In the genomic region with DNA sequence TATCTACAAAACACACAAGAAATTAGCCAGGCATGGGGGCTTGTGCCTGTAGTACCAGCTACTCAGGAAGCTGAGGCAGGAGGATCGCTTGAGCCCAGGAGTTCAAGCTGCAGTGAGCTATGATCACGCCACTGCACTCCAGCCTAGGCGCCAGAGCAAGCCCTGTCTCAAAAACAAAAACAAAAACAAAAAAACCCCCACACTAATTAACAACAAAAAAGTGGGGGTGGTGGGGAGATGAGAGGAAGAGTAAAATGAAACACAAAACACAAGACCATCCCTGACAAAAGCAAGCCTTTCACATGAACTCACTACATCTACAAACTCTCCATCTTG, we compare ENCODE assay signal across 21 cellular contexts. TPM values are rescaled to one million over a fixed set of nuclear protein-coding genes. Genes with fewer than 3 reads are reported as not detected.
DNase-seq lines count a peak whose midpoint lies in the region; ATAC-seq, FAIRE-seq and TF ChIP-seq lines count a peak whose summit lies in the region.
"Had no signal": no experiment of that assay in that cellular context is flagged by ENCODE, and none has a peak within 500 bp of the region (broad histone marks: within the 10 kb centered on the region; RNA-seq: fewer than 3 reads in every experiment).

No MANE protein-coding gene starts in this region.

- POLR2A ChIA-PET in PC-9 (lab: Charles Lee; ENCODE audit: unreplicated experiment): no interaction called here
- POLR2A ChIA-PET in CD8-positive, alpha-beta T cell (lab: Charles Lee): no interaction called here

- H3K9me2 ChIP-seq in PC-9 (ENCODE audit: insufficient read depth): no peaks in the 10 kb centered on the region

- no peaks in the 10 kb centered on the region for H3K27me3 ChIP-seq in PC-9 (ENCODE audit: insufficient read depth, low read depth)
- no peaks in the 10 kb centered on the region for H3K27me3 ChIP-seq in gastrocnemius medialis
- no peaks in the 10 kb centered on the region for H3K27me3 ChIP-seq in CD8-positive, alpha-beta T cell (ENCODE audit: insufficient read depth, low read length)
- H3K27me3 ChIP-seq: SJCRH30 had no signal

- H3K36me3 Mint-ChIP-seq in CD14-positive monocyte: peaks cover 0 to 3% of the 10 kb centered on the region in 2 donors
- H3K36me3 Mint-ChIP-seq in CD8-positive, alpha-beta T cell: no peaks in the 10 kb centered on the region
- H3K36me3 Mint-ChIP-seq: activated CD8-positive, alpha-beta memory T cell treated with anti-CD3 and anti-CD28 coated beads, Interleukin-2, amount 10 ng/mL, durations not matched to agents 7 days and 5 days; naive thymus-derived CD8-positive, alpha-beta T cell had no signal

- H3K27me3 Mint-ChIP-seq in CD14-positive monocyte (ENCODE audit: low read depth in 3 of 3): no peaks in the 10 kb centered on the region
- H3K27me3 Mint-ChIP-seq in CD8-positive, alpha-beta T cell (ENCODE audit: low read depth): no peaks in the 10 kb centered on the region
- H3K27me3 Mint-ChIP-seq: activated CD8-positive, alpha-beta memory T cell treated with anti-CD3 and anti-CD28 coated beads, Interleukin-2, amount 10 ng/mL, durations not matched to agents 7 days and 5 days; naive thymus-derived CD8-positive, alpha-beta T cell; stimulated activated naive CD8-positive, alpha-beta T cell treated with anti-CD3 and anti-CD28 coated beads, Interleukin-15, amount 100 ng/mL, for 72 hours had no signal

- H3K36me3 ChIP-seq in PC-9 (ENCODE audit: low read depth) (no peaks in the 10 kb centered on the region), kidney (ENCODE audit: control insufficient read depth in 1 of 2, insufficient read depth in 2 of 2, low read length in 2 of 2) (no peaks in the 10 kb centered on the region), gastrocnemius medialis (no peaks in the 10 kb centered on the region)
- H3K36me3 ChIP-seq in CD8-positive, alpha-beta T cell (ENCODE audit: insufficient read depth, low read length): no peaks in the 10 kb centered on the region
- H3K36me3 ChIP-seq: SJCRH30 had no signal

- peak overlapping the region in 5 of 7 donors; percentile 6 to 80 (median 62) for H3K27ac Mint-ChIP-seq in CD14-positive monocyte
- H3K27ac Mint-ChIP-seq in CD8-positive, alpha-beta T cell: no peak overlapping the region
- H3K27ac Mint-ChIP-seq: activated CD8-positive, alpha-beta memory T cell treated with anti-CD3 and anti-CD28 coated beads, Interleukin-2, amount 10 ng/mL, durations not matched to agents 7 days and 5 days; H9; naive thymus-derived CD8-positive, alpha-beta T cell; stimulated activated naive CD8-positive, alpha-beta T cell treated with anti-CD3 and anti-CD28 coated beads, Interleukin-15, amount 100 ng/mL, for 72 hours; T-helper 2 cell treated with Interferon-gamma antibody and Interleukin-4, amounts not matched to agents 5 μg/mL and 100 μg/mL, for 36 hours had no signal

- H3K27ac ChIP-seq in PC-9: peak overlapping the region; percentile 83
- H3K27ac ChIP-seq in kidney (ENCODE audit: low read depth in 2 of 2, low read length in 2 of 2): peak overlapping the region; percentile 68 to 72
- peak overlapping the region; percentile 32 to 59 (median 39) for H3K27ac ChIP-seq in gastrocnemius medialis
- H3K27ac ChIP-seq in CD8-positive, alpha-beta T cell (ENCODE audit: low read depth, low read length): no peak overlapping the region
- H3K27ac ChIP-seq: SJCRH30 had no signal

- CTCF ChIA-PET in PC-9 (lab: Charles Lee): no interaction called here
- CTCF ChIA-PET in CD8-positive, alpha-beta T cell (lab: Charles Lee): no interaction called here

- intact Hi-C loops in CD14-positive monocyte (cut with micrococcal nuclease): no loop called here
- intact Hi-C loops in PC-9 (cut with micrococcal nuclease; ENCODE audit: unreplicated experiment): loop anchor here (5.0 kb wide), 1 partner anchor 34 kb away; no protein-coding TSS in a partner anchor
- intact Hi-C loops in kidney (cut with DNase I): no loop called here
- intact Hi-C loops in gastrocnemius medialis (cut with DNase I; ENCODE audit: low total_unique reads): no loop called here
- intact Hi-C loops in CD8-positive, alpha-beta T cell (cut with DNase I, micrococcal nuclease): no loop called here

- H2AFZ ChIP-seq in PC-9: no peak overlapping the region

- H3K4me3 Mint-ChIP-seq in CD14-positive monocyte: no peak overlapping the region
- no peak overlapping the region for H3K4me3 Mint-ChIP-seq in CD8-positive, alpha-beta T cell
- H3K4me3 Mint-ChIP-seq: activated CD8-positive, alpha-beta memory T cell treated with anti-CD3 and anti-CD28 coated beads, Interleukin-2, amount 10 ng/mL, durations not matched to agents 7 days and 5 days; H9; naive thymus-derived CD8-positive, alpha-beta T cell; stimulated activated naive CD8-positive, alpha-beta T cell treated with anti-CD3 and anti-CD28 coated beads, Interleukin-15, amount 100 ng/mL, for 72 hours; T-helper 2 cell treated with Interferon-gamma antibody and Interleukin-4, amounts not matched to agents 5 μg/mL and 100 μg/mL, for 36 hours had no signal

- BruUV-seq in PC-9 (replicated peaks; lab: Mats Ljungman, UMichigan): no TSS peak

- peaks cover 0 to 4% (median 0%) of the 10 kb centered on the region in 7 donors for H3K9me3 Mint-ChIP-seq in CD14-positive monocyte
- no peaks in the 10 kb centered on the region for H3K9me3 Mint-ChIP-seq in CD8-positive, alpha-beta T cell
- H3K9me3 Mint-ChIP-seq: naive thymus-derived CD8-positive, alpha-beta T cell; stimulated activated naive CD8-positive, alpha-beta T cell treated with anti-CD3 and anti-CD28 coated beads, Interleukin-15, amount 100 ng/mL, for 72 hours; T-helper 2 cell treated with Interferon-gamma antibody and Interleukin-4, amounts not matched to agents 5 μg/mL and 100 μg/mL, for 36 hours had no signal

- peaks cover 40% of the 10 kb centered on the region for H3F3A ChIP-seq in PC-9 (ENCODE audit: insufficient read depth, low read depth)

- H3K4me1 ChIP-seq in PC-9 (replicated peaks; ENCODE audit: insufficient read depth) (peaks cover 52% of the 10 kb centered on the region), kidney (ENCODE audit: control insufficient read depth in 1 of 2, insufficient read depth in 1 of 2, low read depth in 1 of 2, low read length in 2 of 2) (peaks cover 16 to 32% of the 10 kb centered on the region in 2 donors), gastrocnemius medialis (peaks cover 14 to 20% of the 10 kb centered on the region in 2 donors)
- no peaks in the 10 kb centered on the region for H3K4me1 ChIP-seq in CD8-positive, alpha-beta T cell (ENCODE audit: insufficient read depth, low read length)
- H3K4me1 ChIP-seq: SJCRH30 had no signal

- peak overlapping the region in 1 of 2 donors; percentile 38 for H3K9ac ChIP-seq in kidney (ENCODE audit: low read length in 2 of 2)

- no peak overlapping the region for H3K4me3 ChIP-seq in PC-9
- no peak overlapping the region for H3K4me3 ChIP-seq in kidney (ENCODE audit: low read length in 2 of 2)
- no peak overlapping the region for H3K4me3 ChIP-seq in gastrocnemius medialis
- H3K4me3 ChIP-seq in CD8-positive, alpha-beta T cell (ENCODE audit: low read depth, low read length): no peak overlapping the region
- H3K4me3 ChIP-seq: SJCRH30 had no signal

- H3K79me2 ChIP-seq in PC-9 (ENCODE audit: low read depth): no peaks in the 10 kb centered on the region

- TF ChIP-seq POLR2A in gastrocnemius medialis (IDR thresholded peaks at IDR 0.05): no peak

- TF ChIP-seq CTCF in CD14-positive monocyte (IDR thresholded peaks at IDR 0.05) (no peak), PC-9 (conservative IDR thresholded peaks at IDR 0.05) (no peak), kidney (IDR thresholded peaks at IDR 0.05; ENCODE audit: borderline replicate concordance, extremely low read depth, insufficient read depth) (no peak), gastrocnemius medialis (IDR thresholded peaks at IDR 0.05 in 4 of 5, conservative IDR thresholded peaks at IDR 0.05 in 1 of 5) (no peak)
- no peak for TF ChIP-seq CTCF in CD8-positive, alpha-beta T cell (IDR thresholded peaks at IDR 0.05)

- FAIRE-seq in kidney (lab: Jason Lieb, UNC): no peak
- FAIRE-seq: colon, G401.6, GM12891 had no signal

- no peak for ATAC-seq in gastrocnemius medialis
- ATAC-seq in CD8-positive, alpha-beta T cell: no peak
- ATAC-seq: activated CD8-positive, alpha-beta memory T cell treated with anti-CD3 and anti-CD28 coated beads, Interleukin-2, amount 10 ng/mL, durations not matched to agents 7 days and 5 days; naive thymus-derived CD8-positive, alpha-beta T cell; stimulated activated naive CD8-positive, alpha-beta T cell treated with anti-CD3 and anti-CD28 coated beads, Interleukin-15, amount 100 ng/mL, for 72 hours had no signal

- DNase-seq in CD14-positive monocyte (ENCODE audit: low spot score): no peak
- DNase-seq in PC-9: no peak
- no peak for DNase-seq in kidney
- no peak for DNase-seq in gastrocnemius medialis
- no peak for DNase-seq in stimulated activated CD4-positive, alpha-beta T cell treated with anti-CD3 and anti-CD28 coated beads, Interleukin-1b, Interleukin-23, amount 100 ng/mL, for 48 hours
- DNase-seq in NCI-H2196 treated with DMSO at 0.1 percent for 48 hours (lab: John Stamatoyannopoulos, UW; ENCODE audit: unreplicated experiment): no peak
- no peak for DNase-seq in CD8-positive, alpha-beta T cell
- no peak for DNase-seq in G401 (ENCODE audit: low spot score)
- DNase-seq: activated CD4-positive, CD25-positive, alpha-beta regulatory T cell treated with anti-CD3 and anti-CD28 coated beads, Interleukin-2, amount 50 U/mL, for 72 hours; activated CD8-positive, alpha-beta memory T cell treated with anti-CD3 and anti-CD28 coated beads, Interleukin-2, amount 10 ng/mL, durations not matched to agents 7 days and 5 days; activated effector memory CD4-positive, alpha-beta T cell treated with anti-CD3 and anti-CD28 coated beads, Interleukin-2, amount 50 U/mL, for 16 hours; H9; hypothalamus; naive thymus-derived CD8-positive, alpha-beta T cell; stimulated activated CD4-positive, alpha-beta T cell treated with anti-CD3 and anti-CD28 coated beads, Interleukin-15, amount 100 ng/mL, for 24 hours; stimulated activated naive CD8-positive, alpha-beta T cell treated with anti-CD3 and anti-CD28 coated beads, Interleukin-15, amount 100 ng/mL, for 72 hours had no signal

- peak overlapping the region; percentile 61 for H3K4me2 ChIP-seq in PC-9

- in situ Hi-C loops in gastrocnemius medialis (cut with MboI; ENCODE audit: low sequenced_read_pairs in 4 of 4) (no loop called here), G401 (cut with HindIII; ENCODE audit: low sequenced_read_pairs) (no loop called here)

- H3K9me3 ChIP-seq in PC-9 (ENCODE audit: insufficient read depth, low read depth): no peaks in the 10 kb centered on the region
- no peaks in the 10 kb centered on the region for H3K9me3 ChIP-seq in kidney (ENCODE audit: control insufficient read depth in 1 of 2, low read length in 2 of 2)
- H3K9me3 ChIP-seq in gastrocnemius medialis: no peaks in the 10 kb centered on the region
- H3K9me3 ChIP-seq in CD8-positive, alpha-beta T cell (ENCODE audit: low read length): no peaks in the 10 kb centered on the region
- H3K9me3 ChIP-seq: SJCRH30 had no signal

- H4K20me1 ChIP-seq in PC-9 (ENCODE audit: insufficient read depth): no peaks in the 10 kb centered on the region

- H3K4me1 Mint-ChIP-seq in CD14-positive monocyte: peaks cover 27% of the 10 kb centered on the region
- peaks cover 6% of the 10 kb centered on the region for H3K4me1 Mint-ChIP-seq in CD8-positive, alpha-beta T cell (ENCODE audit: low read depth)
- H3K4me1 Mint-ChIP-seq: stimulated activated naive CD8-positive, alpha-beta T cell treated with anti-CD3 and anti-CD28 coated beads, Interleukin-15, amount 100 ng/mL, for 72 hours had no signal

RNA-seq across cellular contexts. Expression of gene HECTD1, which starts 53.9 kb away (rescaled TPM):
- 10 to 100 TPM; 12.7 to 21.5 TPM for polyA plus RNA-seq in CD14-positive monocyte
- 93.9 and 94.4 TPM in 2 replicates for total RNA-seq in PC-9 (2021)
- 164 TPM for total RNA-seq in kidney
- 35.5 TPM for polyA plus RNA-seq in kidney (ENCODE audit: insufficient read depth, low read depth, low replicate concordance)
- total RNA-seq in gastrocnemius medialis: 100 to 1,000 TPM; 356 to 453 (median 420) TPM
- 100 to 1,000 TPM; 148 to 152 TPM for total RNA-seq in CD8-positive, alpha-beta T cell
- 52.1 and 77.8 TPM in 2 replicates for total RNA-seq in G401 (2014; rRNA removed; shearing (Covaris generic))
